ENCODE assay signal across 8 cellular contexts in genomic region chr5:149731617-149732400, GRCh38. TPM values are rescaled to one million over a fixed set of nuclear protein-coding genes. Genes with fewer than 3 reads are reported as not detected.
A peak's percentile ranks its signal among the peaks of the same experiment; 100 is the strongest.
DNase-seq lines count a peak whose midpoint lies in the region; ATAC-seq and TF ChIP-seq lines count a peak whose summit lies in the region.

No MANE protein-coding gene starts in this region.

- CTCF ChIA-PET in A673 (lab: Charles Lee) (interaction anchor here (0.6 to 0.9 kb wide), 4 partner anchors 15 to 496 kb away, joined by 3 to 14 read pairs (median 3); no protein-coding TSS in a partner anchor), OCI-LY7 (lab: Charles Lee; ENCODE audit: unreplicated experiment) (interaction anchor here (0.6 to 1.3 kb wide), 3 partner anchors 10 to 262 kb away, joined by 3 to 6 read pairs (median 4); no protein-coding TSS in a partner anchor)

- H3K4me3 Mint-ChIP-seq in naive B cell, result peak overlapping the region; percentile 87 to 94 (median 90)

- H3K79me2 ChIP-seq in OCI-LY7 (ENCODE audit: insufficient read depth, low read depth, low read length), result peaks cover 48% of the 10 kb centered on the region
- no peaks in the 10 kb centered on the region for H3K79me2 ChIP-seq in fibroblast of lung (ENCODE audit: control insufficient read depth, insufficient read depth, low read length)

- no peaks in the 10 kb centered on the region for H3K9me3 ChIP-seq in A673 (ENCODE audit: low read depth, low read length, poor library complexity, severe bottlenecking)
- no peaks in the 10 kb centered on the region for H3K9me3 ChIP-seq in OCI-LY7 (ENCODE audit: low read length)
- no peaks in the 10 kb centered on the region for H3K9me3 ChIP-seq in fibroblast of lung (ENCODE audit: control insufficient read depth, insufficient read depth, low read depth, low read length)

- no peaks in the 10 kb centered on the region for H3K9me3 Mint-ChIP-seq in naive B cell

- no peaks in the 10 kb centered on the region for H3K36me3 ChIP-seq in A673 (ENCODE audit: insufficient read depth, low read length, poor library complexity, severe bottlenecking)
- no peaks in the 10 kb centered on the region for H3K36me3 ChIP-seq in OCI-LY7 (ENCODE audit: insufficient read depth, low read length)
- no peaks in the 10 kb centered on the region for H3K36me3 ChIP-seq in fibroblast of lung (ENCODE audit: control insufficient read depth, insufficient read depth, low read length)

- ATAC-seq in GM18907 (IDR thresholded peaks at IDR 0.05; ENCODE audit: unreplicated experiment) (peak; percentile 48), HG03135 (IDR thresholded peaks at IDR 0.05; ENCODE audit: unreplicated experiment) (peak; percentile 43), naive B cell (ENCODE audit: low read depth in 2 of 2) (peak; percentile 39 to 47)

- H4K20me1 ChIP-seq in OCI-LY7 (ENCODE audit: insufficient read depth, low read length), result peaks cover 27% of the 10 kb centered on the region
- no peaks in the 10 kb centered on the region for H4K20me1 ChIP-seq in fibroblast of lung (ENCODE audit: control insufficient read depth, extremely low read depth, insufficient read depth, low read length)

- H3K4me2 ChIP-seq in OCI-LY7 (ENCODE audit: low read length) (peak overlapping the region; percentile 86), fibroblast of lung (ENCODE audit: extremely low read depth, insufficient read depth, low read length) (peak overlapping the region; percentile 80)

- H2AFZ ChIP-seq in OCI-LY7 (ENCODE audit: low read length) (peak overlapping the region; percentile 25; the same call in 1 of the 2 replicates), fibroblast of lung (ENCODE audit: low read length) (peak overlapping the region; percentile 55)

- intact Hi-C loops in A673 (cut with micrococcal nuclease; ENCODE audit: unreplicated experiment), result no loop called here
- intact Hi-C loops in OCI-LY7 (cut with micrococcal nuclease; ENCODE audit: unreplicated experiment), result loop anchor here (2.0 to 5.0 kb wide), 6 partner anchors 50 to 269 kb away; partner anchors contain the start of genes HMGXB3 and TIGD6

- H3K9me2 ChIP-seq in OCI-LY7 (ENCODE audit: insufficient read depth, low read length), result no peaks in the 10 kb centered on the region

- peak overlapping the region; percentile 50 for H3K9ac ChIP-seq in fibroblast of lung (ENCODE audit: insufficient read depth, low read length)

- peak overlapping the region; percentile 93 for H3K4me3 ChIP-seq in A673 (ENCODE audit: low read depth, low read length, poor library complexity, severe bottlenecking)
- peak overlapping the region; percentile 90 for H3K4me3 ChIP-seq in OCI-LY7 (ENCODE audit: low read depth, low read length, poor library complexity, severe bottlenecking)
- H3K4me3 ChIP-seq in fibroblast of lung (replicated peaks in 1 of 4; ENCODE audit: control extremely low read depth in 1 of 4, insufficient read depth in 1 of 4, low read depth in 3 of 4, low read length in 4 of 4), result peak overlapping the region; percentile 62 to 78 (median 72)

- no peaks in the 10 kb centered on the region for H3K36me3 Mint-ChIP-seq in naive B cell

- H3K4me1 ChIP-seq in A673 (ENCODE audit: insufficient read depth, low read length, poor library complexity, severe bottlenecking) (peaks cover 2% of the 10 kb centered on the region), OCI-LY7 (ENCODE audit: insufficient read depth, low read length, poor library complexity, severe bottlenecking) (peaks cover 11% of the 10 kb centered on the region), fibroblast of lung (ENCODE audit: control insufficient read depth, extremely low read depth, insufficient read depth, low read length) (no peaks in the 10 kb centered on the region)

- DNase-seq in A673 (ENCODE audit: low spot score) (peak; percentile 93), OCI-LY7 (ENCODE audit: low spot score) (peak; percentile 89), fibroblast of lung (ENCODE audit: low read depth in 2 of 2) (peak; percentile 75 to 81), naive B cell (peak; percentile 55)
- DNase-seq in activated T-cell treated with anti-CD3 and anti-CD28 coated beads, Interleukin-2, amount 50 U/mL, for 48 hours, result peak; percentile 82 to 83
- peak; percentile 63 to 77 for DNase-seq in stimulated activated CD8-positive, alpha-beta memory T cell treated with anti-CD3 and anti-CD28 coated beads, Interleukin-7, amount 100 ng/mL, for 48 hours (ENCODE audit: extremely low read depth in 1 of 2, low read depth in 1 of 2)

- H3K27ac Mint-ChIP-seq in naive B cell, result peak overlapping the region; percentile 16 to 75 (median 68)

- H3K27me3 ChIP-seq in A673 (replicated peaks; ENCODE audit: insufficient read depth, low read depth, low read length, poor library complexity), result no peaks in the 10 kb centered on the region
- peaks cover 5% of the 10 kb centered on the region for H3K27me3 ChIP-seq in fibroblast of lung (ENCODE audit: control insufficient read depth, insufficient read depth, low read length)

- H3K4me1 Mint-ChIP-seq in naive B cell, result peaks cover 0 to 6% (median 2%) of the 10 kb centered on the region in 3 donors

- TF ChIP-seq CTCF in A673 (conservative IDR thresholded peaks at IDR 0.05; ENCODE audit: low read depth, low read length), result no peak
- TF ChIP-seq CTCF in OCI-LY7 (conservative IDR thresholded peaks at IDR 0.05; ENCODE audit: low read length), result no peak
- TF ChIP-seq CTCF in fibroblast of lung (conservative IDR thresholded peaks at IDR 0.05 in 1 of 2, IDR thresholded peaks at IDR 0.05 in 1 of 2; ENCODE audit: low read depth in 1 of 2, low read length in 2 of 2), result no peak

- H3K27ac ChIP-seq in A673 (ENCODE audit: low read depth, low read length, poor library complexity, severe bottlenecking) (peak overlapping the region; percentile 74), OCI-LY7 (ENCODE audit: low read depth, low read length, poor library complexity, severe bottlenecking) (peak overlapping the region; percentile 66), fibroblast of lung (ENCODE audit: insufficient read depth, low read length) (no peak overlapping the region)

- BruUV-seq in A673 (replicated peaks; lab: Mats Ljungman, UMichigan) (no TSS peak), OCI-LY7 (replicated peaks; lab: Mats Ljungman, UMichigan) (no TSS peak)

- POLR2A ChIA-PET in A673 (lab: Charles Lee; ENCODE audit: low non-redundant PET) (interaction anchor here (0.7 kb wide), 1 partner anchor 172 kb away, joined by 13 read pairs; no protein-coding TSS in a partner anchor), OCI-LY7 (lab: Charles Lee) (interaction anchor here (0.6 to 1.3 kb wide), 7 partner anchors 9 to 1510 kb away, joined by 3 to 5 read pairs (median 3); no protein-coding TSS in a partner anchor)

- H3K27me3 Mint-ChIP-seq in naive B cell, result no peaks in the 10 kb centered on the region

RNA-seq across cellular contexts. Expression of gene PPARGC1B, which starts 1.7 kb away (rescaled TPM):
- total RNA-seq in A673 (2021) (18.8 and 19.3 TPM in 2 replicates), OCI-LY7 (2022) (10.3 and 11.6 TPM in 2 replicates), fibroblast of lung (0.26 and 0.50 TPM in 2 replicates)
- 4.2 and 5.6 TPM in 2 replicates for total RNA-seq in OCI-LY7 (2014; rRNA removed; shearing (Covaris generic))
- polyA plus RNA-seq in fibroblast of lung (0.19 and 0.42 TPM in 2 replicates), naive B cell (ENCODE audit: low read depth in 6 of 6) (1 to 10 TPM in 5 of 6 donors, under 1 TPM in 1; 0.62 to 2.5 (median 1.6) TPM)
- polyA plus RNA-seq in fibroblast of lung (2012), result 0.16 and 0.37 TPM in 2 replicates
- 1.1 and 1.8 TPM in 2 replicates for polyA minus RNA-seq in fibroblast of lung (ENCODE audit: low replicate concordance)
